In genomic region chr9:89774971-89775370, GRCh38 we compare ENCODE assay signal across 29 cellular contexts.
"Had no signal": no experiment of that assay in that cellular context is flagged by ENCODE, and none has a peak within 500 bp of the region (broad histone marks: within the 10 kb centered on the region; RNA-seq: fewer than 3 reads in every experiment).

No MANE protein-coding gene starts in this region.

- H3K4me3 ChIP-seq: pancreas, psoas muscle, right lobe of liver, sigmoid colon, suprapubic skin, testis, tibial artery, transverse colon, upper lobe of left lung, vagina had no signal

- H3K36me3 Mint-ChIP-seq: naive thymus-derived CD4-positive, alpha-beta T cell; natural killer cell treated with Interleukin-12 subunit alpha and Interleukin-12 subunit beta and Interleukin-15 and Interleukin-18, amount 100 ng/mL, for 72 hours; stimulated activated memory B cell treated with anti-CD40 and anti-IgM and Interleukin-4, amounts not matched to agents 10 μg/mL and 1 μg/mL and 100 μg/mL, for 72 hours had no signal

- DNase-seq: naive thymus-derived CD4-positive, alpha-beta T cell; nephron progenitor cell; nucleus accumbens; pancreas; right cardiac atrium; sigmoid colon; small intestine; stimulated activated CD4-positive, alpha-beta T cell treated with anti-CD3 and anti-CD28 coated beads, Interleukin-12 subunit alpha, Interleukin-12 subunit beta, amount 100 ng/mL, for 4 hours; stimulated activated CD4-positive, alpha-beta T cell treated with anti-CD3 and anti-CD28 coated beads, Interleukin-1b, Interleukin-23, amount 100 ng/mL, for 48 hours; stimulated activated CD4-positive, alpha-beta T cell treated with anti-CD3 and anti-CD28 coated beads, Interleukin-4, amount 100 ng/mL, for 1 hour; stimulated activated CD4-positive, alpha-beta T cell treated with anti-CD3 and anti-CD28 coated beads, Interleukin-4, amount 100 ng/mL, for 4 hours; stimulated activated CD8-positive, alpha-beta memory T cell treated with anti-CD3 and anti-CD28 coated beads, Interleukin-4, amount 100 ng/mL, for 48 hours; stimulated activated naive CD4-positive, alpha-beta T cell; stimulated activated naive CD8-positive, alpha-beta T cell treated with anti-CD3 and anti-CD28 coated beads, Interleukin-15, amount 100 ng/mL, for 72 hours; stimulated activated naive CD8-positive, alpha-beta T cell treated with anti-CD3 and anti-CD28 coated beads, Interleukin-15, Interleukin-2, amounts not matched to agents 100 U/mL and 50 U/mL, for 24 hours; substantia nigra; testis; tibial artery; transverse colon; upper lobe of left lung had no signal

- H3K9me3 ChIP-seq: neutrophil, pancreas, psoas muscle, right lobe of liver, sigmoid colon, suprapubic skin, testis, tibial artery, transverse colon, upper lobe of left lung, vagina had no signal

- H3K4me1 ChIP-seq: pancreas, psoas muscle, tibial artery, transverse colon had no signal

- H3K9me3 Mint-ChIP-seq: natural killer cell treated with Interleukin-12 subunit alpha and Interleukin-12 subunit beta and Interleukin-15 and Interleukin-18, amount 100 ng/mL, for 72 hours; nephron progenitor cell; neural crest cell; stimulated activated memory B cell treated with anti-CD40 and anti-IgM and Interleukin-4, amounts not matched to agents 10 μg/mL and 1 μg/mL and 100 μg/mL, for 72 hours; stimulated activated naive CD8-positive, alpha-beta T cell treated with anti-CD3 and anti-CD28 coated beads, Interleukin-15, amount 100 ng/mL, for 72 hours had no signal

- H3K4me3 Mint-ChIP-seq: naive thymus-derived CD4-positive, alpha-beta T cell; natural killer cell treated with Interleukin-12 subunit alpha and Interleukin-12 subunit beta and Interleukin-15 and Interleukin-18, amount 100 ng/mL, for 72 hours; nephron progenitor cell; neural crest cell; stimulated activated memory B cell treated with anti-CD40 and anti-IgM and Interleukin-4, amounts not matched to agents 10 μg/mL and 1 μg/mL and 100 μg/mL, for 72 hours; stimulated activated naive CD8-positive, alpha-beta T cell treated with anti-CD3 and anti-CD28 coated beads, Interleukin-15, amount 100 ng/mL, for 72 hours had no signal

- H3K36me3 ChIP-seq: neutrophil, pancreas, right lobe of liver, sigmoid colon, suprapubic skin, tibial artery, transverse colon, upper lobe of left lung, vagina had no signal

- ATAC-seq: naive thymus-derived CD4-positive, alpha-beta T cell; natural killer cell treated with Interleukin-12 subunit alpha and Interleukin-12 subunit beta and Interleukin-15 and Interleukin-18, amount 100 ng/mL, for 72 hours; pancreas; psoas muscle; right cardiac atrium; right lobe of liver; stimulated activated memory B cell treated with anti-CD40 and anti-IgM and Interleukin-4, amounts not matched to agents 10 μg/mL and 1 μg/mL and 100 μg/mL, for 72 hours; stimulated activated naive CD8-positive, alpha-beta T cell treated with anti-CD3 and anti-CD28 coated beads, Interleukin-15, amount 100 ng/mL, for 72 hours; stimulated activated naive CD8-positive, alpha-beta T cell treated with anti-CD3 and anti-CD28 coated beads, Interleukin-15, Interleukin-2, amounts not matched to agents 100 U/mL and 50 U/mL, for 24 hours had no signal

- H3K27me3 ChIP-seq: pancreas, right lobe of liver, sigmoid colon, testis, transverse colon, upper lobe of left lung, vagina had no signal

- H3K27ac Mint-ChIP-seq: naive thymus-derived CD4-positive, alpha-beta T cell; natural killer cell treated with Interleukin-12 subunit alpha and Interleukin-12 subunit beta and Interleukin-15 and Interleukin-18, amount 100 ng/mL, for 72 hours; nephron progenitor cell; progenitor cell of endocrine pancreas; stimulated activated memory B cell treated with anti-CD40 and anti-IgM and Interleukin-4, amounts not matched to agents 10 μg/mL and 1 μg/mL and 100 μg/mL, for 72 hours had no signal

- H3K27ac ChIP-seq: neutrophil, pancreas, psoas muscle, right lobe of liver, sigmoid colon, suprapubic skin, testis, tibial artery, transverse colon, upper lobe of left lung, vagina had no signal
